ENCODE assay signal across 8 cellular contexts in genomic region chr10:102435529-102436233, GRCh38. TPM values are rescaled to one million over a fixed set of nuclear protein-coding genes. Genes with fewer than 3 reads are reported as not detected.
DNase-seq lines count a peak whose midpoint lies in the region; ATAC-seq and TF ChIP-seq lines count a peak whose summit lies in the region.

No MANE protein-coding gene starts in this region.

- no peak for DNase-seq in left ventricle myocardium inferior
- no peak for DNase-seq in cardiac septum (ENCODE audit: low spot score)
- peak; percentile 30 for DNase-seq in activated gamma-delta T cell treated with anti-CD3 and anti-CD28 coated beads, Interleukin-2, amount 50 U/mL, for 16 hours (ENCODE audit: low read depth)
- no peak for DNase-seq in memory B cell (ENCODE audit: low spot score in 2 of 2)
- DNase-seq in uterus = no peak
- DNase-seq in cerebellar nuclear complex (lab: John Stamatoyannopoulos, UW) = no peak
- no peak for DNase-seq in glomerular visceral epithelial cell (ENCODE audit: extremely low spot score)

- no peaks in the 10 kb centered on the region for H3K9me3 ChIP-seq in left ventricle myocardium inferior (replicated peaks)
- H3K9me3 ChIP-seq in uterus = no peaks in the 10 kb centered on the region

- H3K27me3 ChIP-seq in left ventricle myocardium inferior (ENCODE audit: low read depth) (peaks cover 53% of the 10 kb centered on the region), uterus (no peaks in the 10 kb centered on the region)

- H3K4me1 ChIP-seq in left ventricle myocardium inferior = peaks cover 19% of the 10 kb centered on the region
- peaks cover 0 to 7% of the 10 kb centered on the region in 2 donors for H3K4me1 ChIP-seq in uterus

- peaks cover 21% of the 10 kb centered on the region for H3K4me1 Mint-ChIP-seq in memory B cell

- H3K9me3 Mint-ChIP-seq in memory B cell = no peaks in the 10 kb centered on the region

- H3K27ac ChIP-seq in left ventricle myocardium inferior (replicated peaks) (no peak overlapping the region), uterus (peak overlapping the region; percentile 20 to 58)

- H3K36me3 ChIP-seq in left ventricle myocardium inferior (no peaks in the 10 kb centered on the region), uterus (no peaks in the 10 kb centered on the region)

- TF ChIP-seq CTCF in left ventricle myocardium inferior (IDR thresholded peaks at IDR 0.05; ENCODE audit: borderline replicate concordance) = no peak
- TF ChIP-seq CTCF in uterus (IDR thresholded peaks at IDR 0.05) = no peak

- intact Hi-C loops in left ventricle myocardium inferior (cut with micrococcal nuclease) (no loop called here), cardiac septum (cut with DNase I) (no loop called here), uterus (cut with DNase I; ENCODE audit: low total_unique reads) (no loop called here)

- no peak for TF ChIP-seq POLR2A in uterus (IDR thresholded peaks at IDR 0.05)

- peak overlapping the region; percentile 34 for H3K4me3 ChIP-seq in left ventricle myocardium inferior
- peak overlapping the region; percentile 21 to 26 for H3K4me3 ChIP-seq in uterus

- no peak for ATAC-seq in memory B cell (ENCODE audit: low read depth)
- ATAC-seq in GM21423 (IDR thresholded peaks at IDR 0.05; ENCODE audit: unreplicated experiment) = no peak

- peaks cover 1% of the 10 kb centered on the region for H3K27me3 Mint-ChIP-seq in memory B cell

- no peaks in the 10 kb centered on the region for H3K36me3 Mint-ChIP-seq in memory B cell

- H3K4me3 Mint-ChIP-seq in memory B cell = peak overlapping the region; percentile 51

- H3K27ac Mint-ChIP-seq in memory B cell = no peak overlapping the region

RNA-seq across cellular contexts. Expression of gene CUEDC2, which starts 3.3 kb away (rescaled TPM):
- total RNA-seq in left ventricle myocardium inferior = 72.3 TPM
- 62.4 TPM for total RNA-seq in cardiac septum
- total RNA-seq in uterus = 10 to 100 TPM; 26.2 to 51.6 (median 35.6) TPM

RNA-seq across cellular contexts. Expression of gene FBXL15, which starts 15.0 kb away (rescaled TPM):
- total RNA-seq in left ventricle myocardium inferior (12.3 TPM), cardiac septum (12.1 TPM), uterus (10 to 100 TPM in 3 of 4 donors, 1 to 10 TPM in 1; 6.8 to 40.0 (median 16.7) TPM)

RNA-seq across cellular contexts. Expression of gene C10orf95, which starts 15.7 kb away (rescaled TPM):
- total RNA-seq in left ventricle myocardium inferior (not detected), cardiac septum (not detected), uterus (under 1 TPM in 1 of 4 donors, not detected in 3; 0.21 TPM)

RNA-seq across cellular contexts. Expression of gene PSD, which starts 17.1 kb away (rescaled TPM):
- total RNA-seq in left ventricle myocardium inferior (0.93 TPM), cardiac septum (1.7 TPM), uterus (100 to 1,000 TPM in 1 of 4 donors, 10 to 100 TPM in 2, not detected in 1; 31.3 to 114 (median 37.3) TPM)

RNA-seq across cellular contexts. Expression of gene NFKB2, which starts 40.2 kb away (rescaled TPM):
- total RNA-seq in left ventricle myocardium inferior (11.0 TPM), cardiac septum (20.5 TPM), uterus (10 to 100 TPM in 2 of 4 donors, 1 to 10 TPM in 2; 6.4 to 61.7 (median 10.7) TPM)
